7 cellular contexts compared by ENCODE assay signal in genomic region chr12:106759526-106760183, GRCh38. TPM values are rescaled to one million over a fixed set of nuclear protein-coding genes. Genes with fewer than 3 reads are reported as not detected.
DNase-seq lines count a peak whose midpoint lies in the region; ATAC-seq and TF ChIP-seq lines count a peak whose summit lies in the region.

No MANE protein-coding gene starts in this region.

- DNase-seq in chondrocyte (ENCODE audit: low spot score) = no peak
- DNase-seq in gastrocnemius medialis = no peak
- no peak for DNase-seq in NOMO-1 (lab: John Stamatoyannopoulos, UW; ENCODE audit: unreplicated experiment in 2 of 2)

- H3K4me1 Mint-ChIP-seq in chondrocyte (ENCODE audit: low read depth) = peaks cover 36% of the 10 kb centered on the region

- TF ChIP-seq CTCF in chondrocyte (IDR thresholded peaks at IDR 0.05) (no peak), gastrocnemius medialis (IDR thresholded peaks at IDR 0.05 in 4 of 5, conservative IDR thresholded peaks at IDR 0.05 in 1 of 5) (no peak)

- H3K4me1 ChIP-seq in gastrocnemius medialis = peaks cover 9 to 24% of the 10 kb centered on the region in 2 donors

- ATAC-seq in GM19328 (IDR thresholded peaks at IDR 0.05; ENCODE audit: unreplicated experiment) (peak; percentile 34), HG03039 (IDR thresholded peaks at IDR 0.05; ENCODE audit: unreplicated experiment) (peak; percentile 23), gastrocnemius medialis (no peak), HG03280 (IDR thresholded peaks at IDR 0.05; ENCODE audit: unreplicated experiment) (no peak), HG03442 (IDR thresholded peaks at IDR 0.05; ENCODE audit: unreplicated experiment) (no peak)

- no peaks in the 10 kb centered on the region for H3K9me3 ChIP-seq in gastrocnemius medialis

- no peak overlapping the region for H3K4me3 ChIP-seq in gastrocnemius medialis

- no peak for TF ChIP-seq POLR2A in gastrocnemius medialis (IDR thresholded peaks at IDR 0.05)

- H3K36me3 ChIP-seq in gastrocnemius medialis = no peaks in the 10 kb centered on the region

- in situ Hi-C loops in gastrocnemius medialis (cut with MboI; ENCODE audit: low sequenced_read_pairs in 4 of 4) = no loop called here

- H3K27ac Mint-ChIP-seq in chondrocyte (ENCODE audit: unreplicated experiment) = peak overlapping the region; percentile 79

- H3K4me3 Mint-ChIP-seq in chondrocyte (ENCODE audit: unreplicated experiment) = no peak overlapping the region

- peak overlapping the region; percentile 5 to 68 (median 55) for H3K27ac ChIP-seq in gastrocnemius medialis

- no peaks in the 10 kb centered on the region for H3K36me3 Mint-ChIP-seq in chondrocyte (ENCODE audit: low read depth)

- no peaks in the 10 kb centered on the region for H3K9me3 Mint-ChIP-seq in chondrocyte (ENCODE audit: low read depth)

- H3K27me3 Mint-ChIP-seq in chondrocyte (ENCODE audit: low read depth) = no peaks in the 10 kb centered on the region

- no peaks in the 10 kb centered on the region for H3K27me3 ChIP-seq in gastrocnemius medialis

- intact Hi-C loops in gastrocnemius medialis (cut with DNase I; ENCODE audit: low total_unique reads) = no loop called here

RNA-seq across cellular contexts. Expression of gene RIC8B, which starts 14.8 kb away (rescaled TPM):
- total RNA-seq in chondrocyte (12.3 to 20.4 TPM (median 14.2 TPM) in 3 replicates), gastrocnemius medialis (10 to 100 TPM in 2 of 4 donors, 1 to 10 TPM in 2; 6.1 to 16.0 (median 10.0) TPM)

Comparison
In these comparisons a context has a peak if more than half of its experiments do, and no peak if none do; other contexts are left out.
1. ATAC-seq: peak in GM19328 (single experiment) and HG03039 (single experiment); none in gastrocnemius medialis (0 of 2), HG03280 (single experiment) and HG03442 (single experiment).